In genomic region chr17:64019486-64020067, GRCh38 we compare ENCODE assay signal across 9 cellular contexts. TPM values are rescaled to one million over a fixed set of nuclear protein-coding genes. Genes with fewer than 3 reads are reported as not detected.
DNase-seq lines count a peak whose midpoint lies in the region; ATAC-seq and TF ChIP-seq lines count a peak whose summit lies in the region.
"Had no signal": no experiment of that assay in that cellular context is flagged by ENCODE, and none has a peak within 500 bp of the region (broad histone marks: within the 10 kb centered on the region; RNA-seq: fewer than 3 reads in every experiment).

No MANE protein-coding gene starts in this region.

- peak overlapping the region; percentile 92 for H3K4me3 Mint-ChIP-seq in activated CD8-positive, alpha-beta memory T cell treated with anti-CD3 and anti-CD28 coated beads, Interleukin-2, amount 10 ng/mL, durations not matched to agents 7 days and 5 days

- peak; percentile 7 for ATAC-seq in activated CD8-positive, alpha-beta memory T cell treated with anti-CD3 and anti-CD28 coated beads, Interleukin-2, amount 10 ng/mL, durations not matched to agents 7 days and 5 days
- no peak for ATAC-seq in thoracic aorta (ENCODE audit: insufficient number of reproducible peaks, low FRiP score, low read depth)

- H2AFZ ChIP-seq in OCI-LY1 (ENCODE audit: low read length) (no peak overlapping the region), PC-9 (no peak overlapping the region)

- H3K27me3 Mint-ChIP-seq in activated CD8-positive, alpha-beta memory T cell treated with anti-CD3 and anti-CD28 coated beads, Interleukin-2, amount 10 ng/mL, durations not matched to agents 7 days and 5 days = no peaks in the 10 kb centered on the region

- intact Hi-C loops in PC-9 (cut with micrococcal nuclease; ENCODE audit: unreplicated experiment) = no loop called here

- peaks cover 71% of the 10 kb centered on the region for H3K4me1 Mint-ChIP-seq in activated CD8-positive, alpha-beta memory T cell treated with anti-CD3 and anti-CD28 coated beads, Interleukin-2, amount 10 ng/mL, durations not matched to agents 7 days and 5 days

- H3K79me2 ChIP-seq in OCI-LY1 (ENCODE audit: insufficient read depth, low read length) = peaks cover 35% of the 10 kb centered on the region
- no peaks in the 10 kb centered on the region for H3K79me2 ChIP-seq in PC-9 (ENCODE audit: low read depth)

- peak; percentile 50 for DNase-seq in activated CD8-positive, alpha-beta memory T cell treated with anti-CD3 and anti-CD28 coated beads, Interleukin-2, amount 10 ng/mL, durations not matched to agents 7 days and 5 days
- DNase-seq in activated CD8-positive, alpha-beta memory T cell treated with anti-CD3 and anti-CD28 coated beads, Interleukin-2, amount 50 U/mL, for 48 hours = no peak
- no peak for DNase-seq in thoracic aorta (ENCODE audit: low spot score)
- DNase-seq in epidermal melanocyte (ENCODE audit: insufficient read length, low spot score) = no peak
- no peak for DNase-seq in central memory CD4-positive, alpha-beta T cell
- no peak for DNase-seq in PC-9

- H3K36me3 ChIP-seq in OCI-LY1 (ENCODE audit: insufficient read depth, low read length) (no peaks in the 10 kb centered on the region), iPS-15b (ENCODE audit: control insufficient read depth, insufficient read depth, low read length) (no peaks in the 10 kb centered on the region), thoracic aorta (no peaks in the 10 kb centered on the region), PC-9 (ENCODE audit: low read depth) (no peaks in the 10 kb centered on the region)

- H3K9ac ChIP-seq in OCI-LY1 (ENCODE audit: low read length) = peak overlapping the region; percentile 93
- peak overlapping the region; percentile 42 for H3K9ac ChIP-seq in iPS-15b (ENCODE audit: low read depth, low read length)

- no TSS peak for BruUV-seq in PC-9 (replicated peaks; lab: Mats Ljungman, UMichigan)

- H3K4me2 ChIP-seq in OCI-LY1 (ENCODE audit: low read length) (peak overlapping the region; percentile 87), PC-9 (no peak overlapping the region)

- no peaks in the 10 kb centered on the region for H3K9me3 ChIP-seq in OCI-LY1 (ENCODE audit: low read length)
- H3K9me3 ChIP-seq in iPS-15b (ENCODE audit: control insufficient read depth, insufficient read depth, low read length) = no peaks in the 10 kb centered on the region
- no peaks in the 10 kb centered on the region for H3K9me3 ChIP-seq in thoracic aorta
- no peaks in the 10 kb centered on the region for H3K9me3 ChIP-seq in PC-9 (ENCODE audit: insufficient read depth, low read depth)

- no peaks in the 10 kb centered on the region for H3K9me3 Mint-ChIP-seq in activated CD8-positive, alpha-beta memory T cell treated with anti-CD3 and anti-CD28 coated beads, Interleukin-2, amount 10 ng/mL, durations not matched to agents 7 days and 5 days (ENCODE audit: low read depth)

- H4K20me1 ChIP-seq in OCI-LY1 (ENCODE audit: insufficient read depth, low read length) = no peaks in the 10 kb centered on the region
- no peaks in the 10 kb centered on the region for H4K20me1 ChIP-seq in PC-9 (ENCODE audit: insufficient read depth)

- peak overlapping the region; percentile 75 for H3K4me3 ChIP-seq in OCI-LY1 (ENCODE audit: low read depth, low read length, poor library complexity, severe bottlenecking)
- peak overlapping the region; percentile 48 for H3K4me3 ChIP-seq in iPS-15b (ENCODE audit: low read depth, low read length)
- peak overlapping the region; percentile 68 for H3K4me3 ChIP-seq in thoracic aorta
- H3K4me3 ChIP-seq in PC-9 = no peak overlapping the region

- peak overlapping the region; percentile 98 for H3K27ac Mint-ChIP-seq in activated CD8-positive, alpha-beta memory T cell treated with anti-CD3 and anti-CD28 coated beads, Interleukin-2, amount 10 ng/mL, durations not matched to agents 7 days and 5 days

- peaks cover 93% of the 10 kb centered on the region for H3K4me1 ChIP-seq in OCI-LY1 (ENCODE audit: insufficient read depth, low read length, severe bottlenecking)
- peaks cover 3% of the 10 kb centered on the region for H3K4me1 ChIP-seq in iPS-15b (ENCODE audit: control insufficient read depth, insufficient read depth, low read length)
- no peaks in the 10 kb centered on the region for H3K4me1 ChIP-seq in thoracic aorta (ENCODE audit: control insufficient read depth in 1 of 2, low read depth in 2 of 2)
- H3K4me1 ChIP-seq in PC-9 (replicated peaks; ENCODE audit: insufficient read depth) = no peaks in the 10 kb centered on the region

- TF ChIP-seq CTCF in OCI-LY1 (IDR thresholded peaks at IDR 0.05; ENCODE audit: low read length) = no peak
- no peak for TF ChIP-seq CTCF in thoracic aorta (IDR thresholded peaks at IDR 0.05)
- no peak for TF ChIP-seq CTCF in PC-9 (conservative IDR thresholded peaks at IDR 0.05)

- H3F3A ChIP-seq in OCI-LY1 (ENCODE audit: insufficient read depth, low read length) = peaks cover 22% of the 10 kb centered on the region
- peaks cover under 1% of the 10 kb centered on the region; the same call in 1 of the 2 replicates for H3F3A ChIP-seq in PC-9 (ENCODE audit: insufficient read depth, low read depth)

- H3K27me3 ChIP-seq in OCI-LY1 (ENCODE audit: insufficient read depth, low read length) (no peaks in the 10 kb centered on the region), iPS-15b (ENCODE audit: control insufficient read depth, insufficient read depth, low read length) (peaks cover 6% of the 10 kb centered on the region), thoracic aorta (replicated peaks; ENCODE audit: insufficient read depth) (no peaks in the 10 kb centered on the region), PC-9 (ENCODE audit: insufficient read depth, low read depth) (no peaks in the 10 kb centered on the region)

- H3K36me3 Mint-ChIP-seq in activated CD8-positive, alpha-beta memory T cell treated with anti-CD3 and anti-CD28 coated beads, Interleukin-2, amount 10 ng/mL, durations not matched to agents 7 days and 5 days = peaks cover 3% of the 10 kb centered on the region

- CTCF ChIA-PET in activated CD8-positive, alpha-beta memory T cell treated with anti-CD3 and anti-CD28 coated beads, Interleukin-2, amount 10 ng/mL, durations not matched to agents 7 days and 5 days (lab: Charles Lee) = interaction anchor here (0.7 to 4.5 kb wide), 17 partner anchors 9 to 176 kb away, joined by 3 to 30 read pairs (median 7); partner anchors contain the start of genes GH1 and PRR29
- CTCF ChIA-PET in PC-9 (lab: Charles Lee) = interaction anchor here (0.6 to 1.4 kb wide), 4 partner anchors 52 to 131 kb away, joined by 3 to 24 read pairs (median 8); no protein-coding TSS in a partner anchor

- H3K9me2 ChIP-seq in OCI-LY1 (ENCODE audit: low read depth, low read length) = no peaks in the 10 kb centered on the region
- no peaks in the 10 kb centered on the region; the same call in 1 of the 2 replicates for H3K9me2 ChIP-seq in PC-9 (ENCODE audit: insufficient read depth)

- POLR2A ChIA-PET in PC-9 (lab: Charles Lee; ENCODE audit: unreplicated experiment) = interaction anchor here (0.5 to 0.6 kb wide), 2 partner anchors 97 to 1597 kb away, joined by 3 to 5 read pairs; no protein-coding TSS in a partner anchor

- H3K27ac ChIP-seq in OCI-LY1 (ENCODE audit: low read depth, low read length, poor library complexity, severe bottlenecking) (peak overlapping the region; percentile 100), thoracic aorta (peak overlapping the region in 1 of 2 donors; percentile 37), PC-9 (no peak overlapping the region)

RNA-seq across cellular contexts. Expression of gene ICAM2, which starts 0.9 kb away (rescaled TPM):
- 10 to 100 TPM; 39.0 to 40.6 TPM for total RNA-seq in activated CD8-positive, alpha-beta memory T cell treated with anti-CD3 and anti-CD28 coated beads, Interleukin-2, amount 10 ng/mL, durations not matched to agents 7 days and 5 days
- 10 to 100 TPM; 41.6 to 46.6 TPM for total RNA-seq in thoracic aorta
- total RNA-seq in PC-9 (2021) = 7.8 and 9.2 TPM in 2 replicates

RNA-seq across cellular contexts. Expression of gene PRR29, which starts 21.4 kb away (rescaled TPM):
- total RNA-seq in activated CD8-positive, alpha-beta memory T cell treated with anti-CD3 and anti-CD28 coated beads, Interleukin-2, amount 10 ng/mL, durations not matched to agents 7 days and 5 days = 1 to 10 TPM; 1.5 to 3.3 TPM
- total RNA-seq in thoracic aorta (not detected), PC-9 (2021) (2.4 and 2.8 TPM in 2 replicates)
- total RNA-seq: SK-MEL-5 had no signal

RNA-seq across cellular contexts. Expression of gene SCN4A, which starts 46.9 kb away (rescaled TPM):
- under 1 TPM in 1 of 2 experiments, not detected in 1; 0.02 TPM for total RNA-seq in activated CD8-positive, alpha-beta memory T cell treated with anti-CD3 and anti-CD28 coated beads, Interleukin-2, amount 10 ng/mL, durations not matched to agents 7 days and 5 days
- 1 to 10 TPM in 1 of 2 donors, not detected in 1; 1.1 TPM for total RNA-seq in thoracic aorta
- total RNA-seq in PC-9 (2021) = 1.4 and 1.7 TPM in 2 replicates
- total RNA-seq: SK-MEL-5 had no signal
